Comparison of ENCODE assay signal across 7 cellular contexts in the genomic region with DNA sequence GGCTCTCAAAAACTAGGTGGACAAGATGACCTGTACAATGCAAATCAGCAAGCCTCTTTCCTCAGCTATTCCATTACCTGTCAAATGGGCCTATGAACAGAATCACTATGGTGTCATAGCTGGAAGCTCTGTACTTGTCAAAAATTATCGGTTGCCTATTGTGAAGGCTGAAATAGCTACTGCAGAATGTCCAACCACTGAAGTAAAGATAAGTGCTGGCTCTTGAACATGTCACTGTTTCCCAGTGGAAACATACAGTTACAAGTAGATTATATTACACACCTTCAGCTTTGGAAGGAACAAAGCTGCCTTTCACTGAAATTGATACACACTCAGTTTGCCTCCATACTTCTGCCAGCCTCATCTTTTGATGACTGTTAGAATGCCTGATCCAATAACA.
"Had no signal": no experiment of that assay in that cellular context is flagged by ENCODE, and none has a peak within 500 bp of the region (broad histone marks: within the 10 kb centered on the region; RNA-seq: fewer than 3 reads in every experiment).

No MANE protein-coding gene starts in this region.

- H3K27ac Mint-ChIP-seq: HFFc6, IgD-negative memory B cell had no signal

- ATAC-seq: HCT116, HepG2 had no signal

- H3K27me3 Mint-ChIP-seq: IgD-negative memory B cell had no signal

- DNase-seq: GM23248, GOT3, H7, HFFc6 had no signal

- H3K4me1 Mint-ChIP-seq: IgD-negative memory B cell had no signal

- H3K4me3 Mint-ChIP-seq: HFFc6, IgD-negative memory B cell had no signal

- H3K36me3 Mint-ChIP-seq: IgD-negative memory B cell had no signal
